Comparison of ENCODE assay signal across 8 cellular contexts in the genomic region with DNA sequence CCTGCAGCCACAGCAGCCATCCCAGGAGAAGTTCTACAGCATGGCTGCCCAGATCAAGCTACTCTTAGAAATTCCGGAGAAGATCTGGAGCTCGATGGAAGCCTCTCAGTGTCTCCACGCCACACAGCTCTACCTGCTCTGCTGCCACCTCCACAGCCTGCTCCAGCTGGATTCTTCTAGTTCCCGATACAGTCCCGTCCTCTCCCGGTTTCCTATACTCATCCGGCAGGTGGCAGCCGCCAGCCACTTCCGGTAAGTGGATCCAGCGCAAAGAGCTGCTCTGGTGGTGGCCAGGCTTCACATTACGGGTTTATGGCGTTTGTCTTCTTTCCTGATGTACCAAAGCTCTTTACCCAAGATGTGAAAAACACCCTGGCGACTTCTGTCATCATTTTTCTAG. TPM values are rescaled to one million over a fixed set of nuclear protein-coding genes. Genes with fewer than 3 reads are reported as not detected.
DNase-seq lines count a peak whose midpoint lies in the region; ATAC-seq, FAIRE-seq and TF ChIP-seq lines count a peak whose summit lies in the region.

No MANE protein-coding gene starts in this region.

- peak; percentile 19 to 38; a peak in 2 of 5 replicates for TF ChIP-seq RAD21 in A549 (conservative IDR thresholded peaks at IDR 0.05 in 1 of 2, IDR thresholded peaks at IDR 0.05 in 1 of 2)

- DNase-seq in A549 (ENCODE audit: low read depth in 1 of 2, low spot score in 1 of 2) (peak; percentile 61 to 64), body of pancreas (peak; percentile 75 to 78 (median 76)), left lobe of liver (ENCODE audit: low spot score) (no peak), KG1 (lab: John Stamatoyannopoulos, UW) (no peak), GM13977 (ENCODE audit: low spot score) (no peak)
- DNase-seq in stimulated activated CD4-positive, alpha-beta T cell treated with anti-CD3 and anti-CD28 coated beads, Interleukin-4, amount 100 ng/mL, for 24 hours, result no peak

- H3K36me3 ChIP-seq in body of pancreas (replicated peaks in 1 of 2; ENCODE audit: insufficient read depth in 1 of 2, low read depth in 2 of 2), result peaks cover 0 to 30% of the 10 kb centered on the region in 2 donors

- TF ChIP-seq POLR2A in A549 (IDR thresholded peaks at IDR 0.05; ENCODE audit: low read length) (no peak), body of pancreas (IDR thresholded peaks at IDR 0.05) (no peak)

- H3K27ac ChIP-seq in A549, result no peak overlapping the region
- peak overlapping the region in 2 of 4 donors; percentile 0 to 37 for H3K27ac ChIP-seq in body of pancreas

- no peak for FAIRE-seq in A549 (lab: Jason Lieb, UNC)

- ATAC-seq in A549, result peak; percentile 22 to 56; a peak in 3 of 6 replicates
- peak; percentile 44 for ATAC-seq in body of pancreas
- peak; percentile 5 for ATAC-seq in left lobe of liver
- no peak for ATAC-seq in GM21447 (IDR thresholded peaks at IDR 0.05; ENCODE audit: unreplicated experiment)

- POLR2A ChIA-PET in A549 (lab: Yijun Ruan, JAX), result interaction anchor here (1.2 kb wide), 1 partner anchor 36 kb away, joined by 3 read pairs; a partner anchor contains a TSS

- peaks cover 8% of the 10 kb centered on the region; the same call in 1 of the 3 replicates for H3K4me1 ChIP-seq in A549
- H3K4me1 ChIP-seq in body of pancreas, result peaks cover 40% of the 10 kb centered on the region

- 0 out of 3 replicates have a peak overlapping the region, but pooled peaks have one; percentile 1 for H3K4me2 ChIP-seq in A549

- WGBS in A549 (ENCODE audit: missing lambda C conversion rate), result 62% methylated on average over 13 of the region's 13 CpGs
- 52 to 55% methylated on average over 13 of the region's 13 CpGs for WGBS in body of pancreas, 2 donors

- intact Hi-C loops in body of pancreas (cut with DNase I), result no loop called here

- no peak overlapping the region for H3K4me3 ChIP-seq in A549
- H3K4me3 ChIP-seq in body of pancreas, result no peak overlapping the region

- in situ Hi-C loops in GM13977 (cut with MboI; ENCODE audit: low pct_unique_long_range_greater_than_20kb, low sequenced_read_pairs, unreplicated experiment), result loop anchor here (25.0 kb wide), 2 partner anchors 459 to 634 kb away; no protein-coding TSS in a partner anchor

- H3K9me3 ChIP-seq in A549, result no peaks in the 10 kb centered on the region
- H3K9me3 ChIP-seq in body of pancreas, result no peaks in the 10 kb centered on the region

- TF ChIP-seq CTCF in A549 (IDR thresholded peaks at IDR 0.05) (peak; percentile 39; the same call in 2 of the 3 replicates), LNCAP (IDR thresholded peaks at IDR 0.05) (peak; percentile 82), body of pancreas (IDR thresholded peaks at IDR 0.05) (peak in 6 of 7 experiments; percentile 8 to 61 (median 49)), GM13977 (IDR thresholded peaks at IDR 0.05; ENCODE audit: extremely low read depth, insufficient read depth, missing control alignments) (no peak)

- no peak for TF ChIP-seq EP300 in A549 (IDR thresholded peaks at IDR 0.05)

- no peaks in the 10 kb centered on the region for H3K27me3 ChIP-seq in body of pancreas

- CTCF ChIA-PET in A549 (lab: Yijun Ruan, JAX), result interaction anchor here (0.6 to 4.0 kb wide), 10 partner anchors 9 to 640 kb away, joined by 3 to 18 read pairs (median 4); a partner anchor contains a TSS

TF ChIP-seq in A549, 52 proteins besides CTCF, POLR2A, EP300 and RAD21:
- TF ChIP-seq NFE2L2 (conservative IDR thresholded peaks at IDR 0.05; ENCODE audit: low read length), result no peak
- no peak for TF ChIP-seq NPAS2 (CRISPR knock-in tag; IDR thresholded peaks at IDR 0.05; ENCODE audit: borderline replicate concordance)
- TF ChIP-seq, protein P1, sequence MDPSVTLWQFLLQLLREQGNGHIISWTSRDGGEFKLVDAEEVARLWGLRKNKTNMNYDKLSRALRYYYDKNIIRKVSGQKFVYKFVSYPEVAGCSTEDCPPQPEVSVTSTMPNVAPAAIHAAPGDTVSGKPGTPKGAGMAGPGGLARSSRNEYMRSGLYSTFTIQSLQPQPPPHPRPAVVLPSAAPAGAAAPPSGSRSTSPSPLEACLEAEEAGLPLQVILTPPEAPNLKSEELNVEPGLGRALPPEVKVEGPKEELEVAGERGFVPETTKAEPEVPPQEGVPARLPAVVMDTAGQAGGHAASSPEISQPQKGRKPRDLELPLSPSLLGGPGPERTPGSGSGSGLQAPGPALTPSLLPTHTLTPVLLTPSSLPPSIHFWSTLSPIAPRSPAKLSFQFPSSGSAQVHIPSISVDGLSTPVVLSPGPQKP (IDR thresholded peaks at IDR 0.05; ENCODE audit: low read depth, low read length), result 0 out of 2 replicates have a peak, but pooled peaks have one; percentile 33
- TF ChIP-seq, protein P2, sequence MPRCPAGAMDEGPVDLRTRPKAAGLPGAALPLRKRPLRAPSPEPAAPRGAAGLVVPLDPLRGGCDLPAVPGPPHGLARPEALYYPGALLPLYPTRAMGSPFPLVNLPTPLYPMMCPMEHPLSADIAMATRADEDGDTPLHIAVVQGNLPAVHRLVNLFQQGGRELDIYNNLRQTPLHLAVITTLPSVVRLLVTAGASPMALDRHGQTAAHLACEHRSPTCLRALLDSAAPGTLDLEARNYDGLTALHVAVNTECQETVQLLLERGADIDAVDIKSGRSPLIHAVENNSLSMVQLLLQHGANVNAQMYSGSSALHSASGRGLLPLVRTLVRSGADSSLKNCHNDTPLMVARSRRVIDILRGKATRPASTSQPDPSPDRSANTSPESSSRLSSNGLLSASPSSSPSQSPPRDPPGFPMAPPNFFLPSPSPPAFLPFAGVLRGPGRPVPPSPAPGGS (IDR thresholded peaks at IDR 0.05), result 0 out of 3 replicates have a peak, but pooled peaks have one; percentile 23
- no peak for TF ChIP-seq MYC (IDR thresholded peaks at IDR 0.05; ENCODE audit: borderline replicate concordance, low read length)

RNA-seq across cellular contexts. Expression of a gene that starts 3.6 kb away (rescaled TPM):
- polyA plus RNA-seq in A549 (2011; rRNA removed) (26.0 and 30.6 TPM in 2 replicates), A549 (2017; fragmentation: RNase III; extraction: RNeasy Plus Mini Kit Qiagen cat#74134 plus additional on column Dnase treatment) (19.5 to 22.1 TPM (median 21.7 TPM) in 3 replicates)
- 21.0 and 22.6 TPM in 2 replicates for polyA plus RNA-seq in A549 (2012; cell fraction: cytosol; rRNA removed)
- 38.5 and 46.0 TPM in 2 replicates for polyA plus RNA-seq in A549 (2012; cell fraction: nucleus; rRNA removed)
- 49.8 and 51.7 TPM in 2 replicates for polyA minus RNA-seq in A549 (2011; rRNA and poly(A)+ RNA removed)
- total RNA-seq in body of pancreas (10 to 100 TPM; 34.8 to 42.5 TPM), left lobe of liver (20.1 TPM)

RNA-seq across cellular contexts. Expression of a gene that starts 31.7 kb away (rescaled TPM):
- polyA plus RNA-seq in A549 (2011; rRNA removed) (0.04 and 0.07 TPM in 2 replicates), A549 (2017; fragmentation: RNase III; extraction: RNeasy Plus Mini Kit Qiagen cat#74134 plus additional on column Dnase treatment) (0.04 to 0.13 TPM (median 0.04 TPM) in 3 replicates)
- polyA plus RNA-seq in A549 (2012; cell fraction: cytosol; rRNA removed), result 0.03 TPM in 2 replicates
- 0.01 and 0.04 TPM in 2 replicates for polyA plus RNA-seq in A549 (2012; cell fraction: nucleus; rRNA removed)
- polyA minus RNA-seq in A549 (2011; rRNA and poly(A)+ RNA removed), result 0.10 and 0.17 TPM in 2 replicates
- total RNA-seq in body of pancreas (1 to 10 TPM in 1 of 2 donors, under 1 TPM in 1; 0.66 to 1.0 TPM), left lobe of liver (0.70 TPM)

Comparison
In these comparisons a context has a peak if more than half of its experiments do, and no peak if none do; other contexts are left out.
1. DNase-seq: peak in A549 (2 of 2) and body of pancreas (4 of 4); none in left lobe of liver (single experiment), stimulated activated CD4-positive, alpha-beta T cell treated with anti-CD3 and anti-CD28 coated beads, Interleukin-4, amount 100 ng/mL, for 24 hours (single experiment), KG1 (single experiment) and GM13977 (single experiment).